24 cellular contexts compared by ENCODE assay signal in genomic region chr12:68487721-68488309, GRCh38.
A peak's percentile ranks its signal among the peaks of the same experiment; 100 is the strongest.
DNase-seq lines count a peak whose midpoint lies in the region; ATAC-seq, FAIRE-seq and TF ChIP-seq lines count a peak whose summit lies in the region.
"Had no signal": no experiment of that assay in that cellular context is flagged by ENCODE, and none has a peak within 500 bp of the region (broad histone marks: within the 10 kb centered on the region; RNA-seq: fewer than 3 reads in every experiment).

No MANE protein-coding gene starts in this region.

- CTCF ChIA-PET in activated naive CD4-positive, alpha-beta T cell treated with anti-CD3 and anti-CD28 coated beads, Interleukin-2, amount 10 ng/mL, durations not matched to agents 7 days and 5 days (lab: Charles Lee): no interaction called here
- CTCF ChIA-PET in K562 (lab: Yijun Ruan, JAX; ENCODE audit: low intra/inter-chr PET ratio): no interaction called here
- CTCF ChIA-PET in PC-3 (lab: Charles Lee): no interaction called here

- no peak overlapping the region for H2BK120ac ChIP-seq in H9 (ENCODE audit: low read depth, low read length, poor library complexity, severe bottlenecking)

- H3K79me2 ChIP-seq in H9 (ENCODE audit: insufficient read depth, low read length) (no peaks in the 10 kb centered on the region), K562 (ENCODE audit: control insufficient read depth, insufficient read depth, low read length) (no peaks in the 10 kb centered on the region), PC-3 (ENCODE audit: low read length) (no peaks in the 10 kb centered on the region)

- in situ Hi-C loops in K562 (cut with MboI): no loop called here

- H3K9ac ChIP-seq in H9 (ENCODE audit: extremely low read depth, insufficient read length, low read length) (no peak overlapping the region), K562 (ENCODE audit: insufficient read depth in 1 of 2, low read depth in 2 of 2, low read length in 2 of 2) (no peak overlapping the region), PC-3 (ENCODE audit: low read length) (no peak overlapping the region)
- H3K9ac ChIP-seq: BLaER1 treated with 17β-estradiol and CSF1 and Interleukin-3, amounts not matched to agents 10 nM and 100 nM had no signal

- ATAC-seq in K562 (peak; percentile 31; the same call in 1 of the 3 replicates), PC-3 (no peak)
- ATAC-seq: esophagus mucosa, gastroesophageal sphincter, left colon had no signal

- no peak for TF ChIP-seq EP300 in K562 (IDR thresholded peaks at IDR 0.05; ENCODE audit: low read length)

- whole genome bisulfite sequencing in H9 (ENCODE audit: extremely low coverage, insufficient read length, low lambda C conversion rate): no CpG with 5 or more reads among the region's 13 CpGs
- WGBS in K562 (ENCODE audit: insufficient coverage, low coverage, missing lambda C conversion rate): 43% methylated on average over 12 of the region's 13 CpGs

- H3K4ac ChIP-seq in H9 (ENCODE audit: low read depth, low read length): no peak overlapping the region

- no TSS peak for BruUV-seq in K562 (replicated peaks; lab: Mats Ljungman, UMichigan)
- BruUV-seq in PC-3 (replicated peaks; lab: Mats Ljungman, UMichigan): no TSS peak

- H2BK5ac ChIP-seq in H9 (ENCODE audit: insufficient read length, low read length): no peak overlapping the region

- H3K9me1 ChIP-seq in K562 (ENCODE audit: control insufficient read depth, insufficient read depth, low read length): no peaks in the 10 kb centered on the region

- H4K5ac ChIP-seq in H9 (ENCODE audit: insufficient read length, low read depth, low read length): no peak overlapping the region

- DNase-seq in activated naive CD4-positive, alpha-beta T cell treated with anti-CD3 and anti-CD28 coated beads, Interleukin-2, amount 10 ng/mL, durations not matched to agents 7 days and 5 days: no peak
- no peak for DNase-seq in activated naive CD4-positive, alpha-beta T cell treated with Interleukin-2 at 50 U/mL for 16 hours
- DNase-seq in H9 (peak; percentile 60), K562 (ENCODE audit: extremely low read depth in 1 of 4, low spot score in 3 of 4) (no peak), COLO829 (ENCODE audit: low spot score) (no peak), type B pancreatic cell (ENCODE audit: extremely low spot score, unreplicated experiment) (no peak), PC-3 (no peak), activated gamma-delta T cell (lab: John Stamatoyannopoulos, UW) (no peak)
- DNase-seq: activated CD8-positive, alpha-beta memory T cell treated with anti-CD3 and anti-CD28 coated beads, Interleukin-2, amount 50 U/mL, for 48 hours; activated effector memory CD4-positive, alpha-beta T cell treated with Interleukin-2 at 50 U/mL for 16 hours; caudate nucleus; Kasumi-1; left colon; midbrain; NCI-H1092; NCI-H2029 treated with DMSO at 0.1 percent for 48 hours; NCI-H524 treated with DMSO at 0.1 percent for 48 hours; Right ventricle myocardium superior; stimulated activated CD4-positive, alpha-beta T cell treated with anti-CD3 and anti-CD28 coated beads, Interleukin-4, amount 100 ng/mL, for 24 hours had no signal

- no peak overlapping the region for H3K56ac ChIP-seq in H9 (ENCODE audit: insufficient read length, low read depth, low read length)

- FAIRE-seq in K562 (lab: Jason Lieb, UNC): no peak

- H2AK5ac ChIP-seq in H9 (ENCODE audit: insufficient read length, low read length): no peak overlapping the region

- no peak overlapping the region for H4K91ac ChIP-seq in H9 (ENCODE audit: insufficient read length, low read depth, low read length)

- H4K8ac ChIP-seq in H9 (replicated peaks; ENCODE audit: insufficient read length, low read depth, low read length): no peak overlapping the region

- H3K4me1 ChIP-seq in H9 (ENCODE audit: insufficient read depth, low read length): no peaks in the 10 kb centered on the region; the same call in 1 of the 2 replicates
- peaks cover 5 to 12% of the 10 kb centered on the region in 2 experiments; a peak in 4 of 5 replicates for H3K4me1 ChIP-seq in K562 (replicated peaks in 1 of 2; ENCODE audit: control insufficient read depth in 2 of 2, insufficient read depth in 2 of 2, low read length in 2 of 2)
- H3K4me1 ChIP-seq in PC-3 (ENCODE audit: insufficient read depth, low read length): peaks cover 11% of the 10 kb centered on the region
- H3K4me1 ChIP-seq: gastroesophageal sphincter had no signal

- TF ChIP-seq CTCF in H9 (conservative IDR thresholded peaks at IDR 0.05) (no peak), K562 (IDR thresholded peaks at IDR 0.05 in 2 of 3, conservative IDR thresholded peaks at IDR 0.05 in 1 of 3; ENCODE audit: insufficient read depth in 2 of 3, low read depth in 1 of 3, low read length in 3 of 3) (no peak), type B pancreatic cell (conservative IDR thresholded peaks at IDR 0.05) (no peak), PC-3 (conservative IDR thresholded peaks at IDR 0.05; ENCODE audit: low read depth, low read length) (no peak)

- no peaks in the 10 kb centered on the region for H3K23me2 ChIP-seq in H9 (ENCODE audit: insufficient read length, low read depth, low read length, poor library complexity, severe bottlenecking)

- no peak overlapping the region for H3K23ac ChIP-seq in H9 (ENCODE audit: insufficient read length, low read depth, low read length)

- H3K36me3 Mint-ChIP-seq in activated naive CD4-positive, alpha-beta T cell treated with anti-CD3 and anti-CD28 coated beads, Interleukin-2, amount 10 ng/mL, durations not matched to agents 7 days and 5 days: peaks cover 5% of the 10 kb centered on the region
- H3K36me3 Mint-ChIP-seq in H9 (ENCODE audit: insufficient read depth in 1 of 3, low read depth in 3 of 3): no peaks in the 10 kb centered on the region
- H3K36me3 Mint-ChIP-seq in type B pancreatic cell: no peaks in the 10 kb centered on the region

- H2AFZ ChIP-seq in H9 (ENCODE audit: low read length) (no peak overlapping the region), K562 (ENCODE audit: low read depth, low read length) (0 out of 2 replicates have a peak overlapping the region, but pooled peaks have one; percentile 2), PC-3 (ENCODE audit: low read length) (no peak overlapping the region)

- H4K20me1 ChIP-seq in H9 (ENCODE audit: control insufficient read depth, insufficient read depth, insufficient read length) (no peaks in the 10 kb centered on the region), K562 (replicated peaks; ENCODE audit: control insufficient read depth, insufficient read depth, low read length) (no peaks in the 10 kb centered on the region), PC-3 (ENCODE audit: low read length) (no peaks in the 10 kb centered on the region)
- H4K20me1 ChIP-seq: BLaER1 treated with 17β-estradiol and CSF1 and Interleukin-3, amounts not matched to agents 10 nM and 100 nM had no signal

- H3K4me2 ChIP-seq in H9 (ENCODE audit: insufficient read depth, insufficient read length, low read length): no peak overlapping the region
- H3K4me2 ChIP-seq in K562 (ENCODE audit: insufficient read depth, low read length): no peak overlapping the region
- no peak overlapping the region for H3K4me2 ChIP-seq in PC-3 (ENCODE audit: low read length)
- H3K4me2 ChIP-seq: BLaER1 treated with 17β-estradiol and CSF1 and Interleukin-3, amounts not matched to agents 10 nM and 100 nM; smooth muscle cell had no signal

- POLR2A ChIA-PET in K562 (lab: Yijun Ruan, JAX): interaction anchor here (1.1 kb wide), 1 partner anchor 65 kb away, joined by 3 read pairs; no protein-coding TSS in a partner anchor
- POLR2A ChIA-PET in PC-3 (lab: Charles Lee; ENCODE audit: unreplicated experiment): no interaction called here

- intact Hi-C loops in K562 (cut with micrococcal nuclease) (no loop called here), PC-3 (cut with micrococcal nuclease) (no loop called here)

- H3K27me3 Mint-ChIP-seq in activated naive CD4-positive, alpha-beta T cell treated with anti-CD3 and anti-CD28 coated beads, Interleukin-2, amount 10 ng/mL, durations not matched to agents 7 days and 5 days: peaks cover 4% of the 10 kb centered on the region
- peaks cover 7% of the 10 kb centered on the region for H3K27me3 Mint-ChIP-seq in H9 (ENCODE audit: low read depth)
- H3K27me3 Mint-ChIP-seq in type B pancreatic cell: no peaks in the 10 kb centered on the region

- H3F3A ChIP-seq in PC-3 (ENCODE audit: low read length, unreplicated experiment): no peaks in the 10 kb centered on the region

- no peak overlapping the region for H3K18ac ChIP-seq in H9 (ENCODE audit: insufficient read length, low read depth, low read length)

- H3K9me3 ChIP-seq in H9 (ENCODE audit: control insufficient read depth, low read depth, low read length) (no peaks in the 10 kb centered on the region), K562 (replicated peaks; ENCODE audit: control insufficient read depth, insufficient read depth, low read depth, low read length) (no peaks in the 10 kb centered on the region), PC-3 (ENCODE audit: low read length) (no peaks in the 10 kb centered on the region)
- H3K9me3 ChIP-seq: gastroesophageal sphincter had no signal

- H2BK12ac ChIP-seq in H9 (ENCODE audit: insufficient read length, low read depth, low read length): no peak overlapping the region

- peak overlapping the region; percentile 71; the same call in 1 of the 2 replicates for H3K14ac ChIP-seq in H9 (ENCODE audit: insufficient read depth, low read length)

- no peaks in the 10 kb centered on the region for H3K79me1 ChIP-seq in H9 (ENCODE audit: insufficient read depth, low read depth, low read length, poor library complexity, severe bottlenecking)

- TF ChIP-seq RAD21 in K562 (CRISPR knock-in tag; conservative IDR thresholded peaks at IDR 0.05 in 1 of 2, IDR thresholded peaks at IDR 0.05 in 1 of 2): no peak

- peaks cover 27% of the 10 kb centered on the region for H3K4me1 Mint-ChIP-seq in activated naive CD4-positive, alpha-beta T cell treated with anti-CD3 and anti-CD28 coated beads, Interleukin-2, amount 10 ng/mL, durations not matched to agents 7 days and 5 days
- H3K4me1 Mint-ChIP-seq in H9 (peaks cover 13 to 14% of the 10 kb centered on the region in 2 experiments), type B pancreatic cell (ENCODE audit: unreplicated experiment) (peaks cover 7% of the 10 kb centered on the region)
- H3K4me1 Mint-ChIP-seq: neural crest cell had no signal

- H2BK15ac ChIP-seq in H9 (ENCODE audit: low read depth, low read length): no peak overlapping the region

- H3K36me3 ChIP-seq in K562 (ENCODE audit: control insufficient read depth, insufficient read depth, low read length) (no peaks in the 10 kb centered on the region), PC-3 (ENCODE audit: low read depth, low read length) (no peaks in the 10 kb centered on the region)
- H3K36me3 ChIP-seq: BLaER1 treated with 17β-estradiol and CSF1 and Interleukin-3, amounts not matched to agents 10 nM and 100 nM; gastroesophageal sphincter had no signal

- H3K9me2 ChIP-seq in PC-3 (replicated peaks; ENCODE audit: low read length): 0 out of 2 replicates have a peak, but pooled peaks cover 5% of the 10 kb centered on the region

- no peak overlapping the region for H2BK20ac ChIP-seq in H9 (ENCODE audit: low read depth, low read length, poor library complexity, severe bottlenecking)

- H3T11ph ChIP-seq in H9 (ENCODE audit: low read length): no peak overlapping the region

- no peak overlapping the region for H3K4me3 ChIP-seq in K562
- no peak overlapping the region for H3K4me3 ChIP-seq in PC-3 (ENCODE audit: low read length)
- H3K4me3 ChIP-seq: BLaER1 treated with 17β-estradiol and CSF1 and Interleukin-3, amounts not matched to agents 10 nM and 100 nM; gastroesophageal sphincter; smooth muscle cell had no signal

- peaks cover 5% of the 10 kb centered on the region for H3K9me3 Mint-ChIP-seq in activated naive CD4-positive, alpha-beta T cell treated with anti-CD3 and anti-CD28 coated beads, Interleukin-2, amount 10 ng/mL, durations not matched to agents 7 days and 5 days
- H3K9me3 Mint-ChIP-seq in H9: no peaks in the 10 kb centered on the region
- H3K9me3 Mint-ChIP-seq in type B pancreatic cell: peaks cover 6% of the 10 kb centered on the region
- H3K9me3 Mint-ChIP-seq: neural crest cell had no signal

- H3K27ac Mint-ChIP-seq in activated naive CD4-positive, alpha-beta T cell treated with anti-CD3 and anti-CD28 coated beads, Interleukin-2, amount 10 ng/mL, durations not matched to agents 7 days and 5 days: no peak overlapping the region
- H3K27ac Mint-ChIP-seq in H9: no peak overlapping the region
- no peak overlapping the region for H3K27ac Mint-ChIP-seq in type B pancreatic cell

- TF ChIP-seq POLR2A in K562 (conservative IDR thresholded peaks at IDR 0.05): no peak

- peak overlapping the region; percentile 13 for H3K4me3 Mint-ChIP-seq in activated naive CD4-positive, alpha-beta T cell treated with anti-CD3 and anti-CD28 coated beads, Interleukin-2, amount 10 ng/mL, durations not matched to agents 7 days and 5 days
- H3K4me3 Mint-ChIP-seq in H9: no peak overlapping the region; a peak in 1 of 5 replicates
- H3K4me3 Mint-ChIP-seq in type B pancreatic cell: no peak overlapping the region
- H3K4me3 Mint-ChIP-seq: neural crest cell had no signal

- no peaks in the 10 kb centered on the region for H3K27me3 ChIP-seq in H9 (ENCODE audit: insufficient read depth, low read length)
- H3K27me3 ChIP-seq in K562 (ENCODE audit: control insufficient read depth in 2 of 2, insufficient read depth in 2 of 2, low read length in 2 of 2): peaks cover 0 to 10% of the 10 kb centered on the region in 2 experiments; a peak in 1 of 5 replicates
- H3K27me3 ChIP-seq in PC-3 (ENCODE audit: low read length): no peaks in the 10 kb centered on the region
- H3K27me3 ChIP-seq: BLaER1 treated with 17β-estradiol and CSF1 and Interleukin-3, amounts not matched to agents 10 nM and 100 nM; gastroesophageal sphincter had no signal

- no peak overlapping the region for H3K27ac ChIP-seq in H9 (ENCODE audit: insufficient read length, low read depth, low read length)
- no peak overlapping the region for H3K27ac ChIP-seq in K562 (ENCODE audit: extremely low read depth, low read depth, low read length)
- no peak overlapping the region for H3K27ac ChIP-seq in PC-3 (ENCODE audit: low read length)
- H3K27ac ChIP-seq: BLaER1 treated with 17β-estradiol and CSF1 and Interleukin-3, amounts not matched to agents 10 nM and 100 nM; gastroesophageal sphincter had no signal
